ENCODE assay signal across 20 cellular contexts in genomic region chr13:70108276-70108845, GRCh38.
DNase-seq lines count a peak whose midpoint lies in the region; TF ChIP-seq lines count a peak whose summit lies in the region.
"Had no signal": no experiment of that assay in that cellular context is flagged by ENCODE, and none has a peak within 500 bp of the region (broad histone marks: within the 10 kb centered on the region; RNA-seq: fewer than 3 reads in every experiment).

Gene KLHL1 (minus strand): TSS chr13:70108452. CDS start chr13:70107699, 753 bp downstream.

- TF ChIP-seq CTCF in brain microvascular endothelial cell (IDR thresholded peaks at IDR 0.05; ENCODE audit: low read depth, low read length, missing control alignments): no peak

- H3K27me3 ChIP-seq in brain microvascular endothelial cell (replicated peaks): no peaks in the 10 kb centered on the region
- H3K27me3 ChIP-seq: body of pancreas, uterus had no signal

- CTCF ChIA-PET in HEK293T (lab: Yijun Ruan, JAX): no interaction called here

- in situ Hi-C loops in brain microvascular endothelial cell (cut with HindIII; ENCODE audit: low pct_ligation_motif_present, low sequenced_read_pairs): no loop called here

- DNase-seq in NCI-H1436 (lab: John Stamatoyannopoulos, UW) (peak; percentile 19), NCI-H1436 treated with DMSO at 0.1 percent for 48 hours (lab: John Stamatoyannopoulos, UW) (no peak), brain microvascular endothelial cell (no peak), putamen (ENCODE audit: low spot score) (peak; percentile 21), NAMALWA (ENCODE audit: low spot score) (no peak), activated gamma-delta T cell (lab: John Stamatoyannopoulos, UW) (no peak), HEK293T (ENCODE audit: extremely low spot score) (no peak)
- DNase-seq: 8988T; activated gamma-delta T cell treated with Interleukin-2 at 50 U/mL for 16 hours; CD4-positive, alpha-beta T cell; left ventricle myocardium superior; natural killer cell; NCI-H345; PC-9; stimulated activated naive CD4-positive, alpha-beta T cell; SW 1271; uterus had no signal

- no peak within 1 kb of the TSS for H3K27ac ChIP-seq in brain microvascular endothelial cell
- H3K27ac ChIP-seq: body of pancreas, gastroesophageal sphincter, PC-9, uterus had no signal

- H3K36me3 ChIP-seq in brain microvascular endothelial cell (replicated peaks): no peaks in the 10 kb centered on the region
- H3K36me3 ChIP-seq: gastroesophageal sphincter, uterus had no signal

- H3K4me3 ChIP-seq in brain microvascular endothelial cell (ENCODE audit: low read depth, low read length): peak within 1 kb of the TSS; percentile 37
- peak within 1 kb of the TSS; percentile 46 for H3K4me3 ChIP-seq in iPS-18c (ENCODE audit: insufficient read depth, low read depth, low read length)
- H3K4me3 ChIP-seq: body of pancreas, gastroesophageal sphincter, PC-9, uterus had no signal

- POLR2A ChIA-PET in HEK293T (lab: Yijun Ruan, JAX): no interaction called here

- H3K9me3 ChIP-seq in iPS-18c (ENCODE audit: control insufficient read depth, insufficient read depth, low read length): no peaks in the 10 kb centered on the region
- H3K9me3 ChIP-seq: body of pancreas, gastroesophageal sphincter, uterus had no signal

TF ChIP-seq in HEK293T, 16 proteins besides CTCF, POLR2A, EP300 and RAD21:
- TF ChIP-seq ARNT (IDR thresholded peaks at IDR 0.05) (no peak), FOXK2 (IDR thresholded peaks at IDR 0.05) (no peak), ELF4 (IDR thresholded peaks at IDR 0.05) (no peak), TARDBP (IDR thresholded peaks at IDR 0.05) (no peak)

Comparison
In these comparisons a context has a peak if more than half of its experiments do, and no peak if none do; other contexts are left out.
1. DNase-seq: peak in NCI-H1436 (single experiment) and putamen (single experiment); none in NCI-H1436 treated with DMSO at 0.1 percent for 48 hours (single experiment), brain microvascular endothelial cell (single experiment), NAMALWA (single experiment), activated gamma-delta T cell (single experiment) and HEK293T (single experiment).